Comparison of ENCODE assay signal across 24 cellular contexts in the genomic region with DNA sequence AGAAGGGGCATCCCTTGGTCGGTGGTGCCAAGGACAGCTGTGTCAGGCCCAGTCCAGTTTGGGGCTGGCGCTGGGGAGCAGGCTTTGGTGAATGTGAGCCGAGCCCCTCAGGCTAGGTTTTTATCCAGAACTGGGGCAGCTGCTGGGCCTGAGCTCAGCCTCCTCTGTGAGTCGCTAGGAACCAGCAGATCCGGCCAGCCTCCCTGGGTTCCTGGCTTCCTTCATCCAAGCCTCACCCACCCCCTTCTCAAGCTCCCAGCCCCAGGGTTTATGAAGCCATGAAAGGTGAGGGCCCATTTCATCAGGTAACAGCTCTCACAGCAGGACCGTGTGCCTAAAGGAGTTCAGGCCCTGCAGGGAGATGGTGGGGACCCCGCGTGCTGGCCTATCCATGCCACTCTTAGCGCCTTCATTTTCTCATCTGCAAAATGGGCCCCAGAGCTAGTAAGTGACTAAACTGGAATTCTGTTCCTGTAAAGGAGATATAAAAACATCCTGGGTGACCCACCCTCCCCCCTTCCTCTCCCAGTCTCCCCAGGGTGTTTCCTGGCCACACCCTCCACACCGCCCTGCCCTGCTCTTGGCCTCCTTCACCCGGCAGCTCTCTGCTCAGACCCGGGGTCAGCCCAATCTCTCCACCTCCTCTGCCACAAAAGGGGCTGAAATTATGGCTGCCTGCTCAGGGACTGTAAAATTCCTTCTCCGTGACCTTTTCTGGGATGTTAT.
DNase-seq lines count a peak whose midpoint lies in the region; ATAC-seq and TF ChIP-seq lines count a peak whose summit lies in the region.
"Had no signal": no experiment of that assay in that cellular context is flagged by ENCODE, and none has a peak within 500 bp of the region (broad histone marks: within the 10 kb centered on the region; RNA-seq: fewer than 3 reads in every experiment).

No MANE protein-coding gene starts in this region.

- H3F3A ChIP-seq in PC-9 (ENCODE audit: insufficient read depth, low read depth): 0 out of 2 replicates have a peak, but pooled peaks cover 13% of the 10 kb centered on the region

- H3K27me3 ChIP-seq in BLaER1 treated with 17β-estradiol and CSF1 and Interleukin-3, amounts not matched to agents 10 nM and 100 nM: no peaks in the 10 kb centered on the region
- H3K27me3 ChIP-seq in HCT116 (ENCODE audit: insufficient read depth, low read length) (no peaks in the 10 kb centered on the region), PC-9 (ENCODE audit: insufficient read depth, low read depth) (no peaks in the 10 kb centered on the region)
- H3K27me3 ChIP-seq: neutrophil, testis, vagina had no signal

- H3K4me1 ChIP-seq in BLaER1 treated with 17β-estradiol and CSF1 and Interleukin-3, amounts not matched to agents 10 nM and 100 nM: peaks cover 26 to 86% (median 54%) of the 10 kb centered on the region in 10 experiments
- H3K4me1 ChIP-seq in HCT116 (ENCODE audit: control insufficient read depth in 1 of 2, insufficient read depth in 2 of 2, low read length in 2 of 2) (peaks cover 8 to 11% of the 10 kb centered on the region in 2 experiments; a peak in 3 of 4 replicates), PC-9 (replicated peaks; ENCODE audit: insufficient read depth) (peaks cover 19% of the 10 kb centered on the region), mucosa of descending colon (ENCODE audit: low read depth) (peaks cover 10% of the 10 kb centered on the region)
- H3K4me1 ChIP-seq: testis, vagina had no signal

- DNase-seq in HCT116 (ENCODE audit: low read depth, low spot score) (no peak), PC-9 (no peak), mucosa of descending colon (peak; percentile 62 to 84 (median 75)), NOMO-1 treated with dmso at 0.1 percent for 144 hours (lab: John Stamatoyannopoulos, UW; ENCODE audit: unreplicated experiment) (no peak), left ventricle myocardium superior (no peak)
- no peak for DNase-seq in stimulated activated CD4-positive, alpha-beta T cell treated with anti-CD3 and anti-CD28 coated beads, Interleukin-4, amount 100 ng/mL, for 1 hour
- DNase-seq: ACHN; activated CD4-positive, alpha-beta T cell treated with anti-CD3 and anti-CD28 coated beads, Interleukin-2, amount 10 ng/mL, durations not matched to agents 7 days and 5 days; activated CD8-positive, alpha-beta memory T cell treated with anti-CD3 and anti-CD28 coated beads, Interleukin-2, amount 10 ng/mL, durations not matched to agents 7 days and 5 days; anterior cingulate cortex; Calu3; dermis blood vessel endothelial cell; kidney glomerular epithelial cell; NCI-H1436 treated with DMSO at 0.1 percent for 48 hours; NCI-H748 treated with DMSO at 0.1 percent for 48 hours; OCI-M1; stimulated activated CD4-positive, alpha-beta T cell treated with anti-CD3 and anti-CD28 coated beads, Interleukin-1b, Interleukin-23, amount 100 ng/mL, for 48 hours; testis had no signal

- CTCF ChIA-PET in HCT116 (lab: Charles Lee): interaction anchor here (1.5 kb wide), 1 partner anchor 164 kb away, joined by 3 read pairs; no protein-coding TSS in a partner anchor
- CTCF ChIA-PET in PC-9 (lab: Charles Lee): no interaction called here

- no peaks in the 10 kb centered on the region for H3K9me2 ChIP-seq in HCT116 (ENCODE audit: insufficient read depth)
- no peaks in the 10 kb centered on the region for H3K9me2 ChIP-seq in PC-9 (ENCODE audit: insufficient read depth)

- ATAC-seq in HCT116: peak; percentile 33; the same call in 1 of the 2 replicates
- ATAC-seq in mucosa of descending colon: peak; percentile 91
- no peak for ATAC-seq in left ventricle myocardium superior
- ATAC-seq in GM21515 (IDR thresholded peaks at IDR 0.05; ENCODE audit: unreplicated experiment): no peak
- ATAC-seq: activated CD8-positive, alpha-beta memory T cell treated with anti-CD3 and anti-CD28 coated beads, Interleukin-2, amount 10 ng/mL, durations not matched to agents 7 days and 5 days; Right ventricle myocardium inferior had no signal

- no peak overlapping the region for H3K4me3 ChIP-seq in BLaER1 treated with 17β-estradiol and CSF1 and Interleukin-3, amounts not matched to agents 10 nM and 100 nM
- no peak overlapping the region for H3K4me3 ChIP-seq in HCT116 (replicated peaks in 1 of 2; ENCODE audit: low read depth in 1 of 2, low read length in 2 of 2)
- H3K4me3 ChIP-seq in PC-9: no peak overlapping the region
- H3K4me3 ChIP-seq in mucosa of descending colon: no peak overlapping the region
- H3K4me3 ChIP-seq: skin epidermis, testis, vagina had no signal

- H3K9me3 ChIP-seq in BLaER1 treated with 17β-estradiol and CSF1 and Interleukin-3, amounts not matched to agents 10 nM and 100 nM (replicated peaks in 1 of 11): no peaks in the 10 kb centered on the region
- H3K9me3 ChIP-seq in HCT116 (ENCODE audit: control insufficient read depth in 1 of 2, insufficient read depth in 1 of 2, low read depth in 1 of 2, low read length in 2 of 2): no peaks in the 10 kb centered on the region
- no peaks in the 10 kb centered on the region for H3K9me3 ChIP-seq in PC-9 (ENCODE audit: insufficient read depth, low read depth)
- no peaks in the 10 kb centered on the region for H3K9me3 ChIP-seq in mucosa of descending colon
- H3K9me3 ChIP-seq: neutrophil, testis, vagina had no signal

- TF ChIP-seq CTCF in HCT116 (IDR thresholded peaks at IDR 0.05 in 2 of 3, conservative IDR thresholded peaks at IDR 0.05 in 1 of 3; ENCODE audit: borderline replicate concordance in 1 of 3, insufficient read depth in 1 of 3, low read depth in 2 of 3, low read length in 2 of 3): no peak
- TF ChIP-seq CTCF in PC-9 (conservative IDR thresholded peaks at IDR 0.05): no peak
- no peak for TF ChIP-seq CTCF in mucosa of descending colon (IDR thresholded peaks at IDR 0.05)

- H3K79me2 ChIP-seq in HCT116 (ENCODE audit: insufficient read depth, low read length) (no peaks in the 10 kb centered on the region), PC-9 (ENCODE audit: low read depth) (no peaks in the 10 kb centered on the region)

- RAD21 ChIA-PET in HCT116 (lab: Charles Lee; ENCODE audit: low non-redundant PET in 1 of 2, low total read pairs in 2 of 2, uncharacterized antibody in 2 of 2, unreplicated experiment in 2 of 2): no interaction called here

- TF ChIP-seq POLR2A in HCT116 (IDR thresholded peaks at IDR 0.05; ENCODE audit: borderline replicate concordance, extremely low read depth, insufficient read depth, insufficient read length): no peak

- H2AFZ ChIP-seq in HCT116 (ENCODE audit: low read depth, low read length, poor library complexity, severe bottlenecking): no peak overlapping the region
- no peak overlapping the region for H2AFZ ChIP-seq in PC-9

- no peak for TF ChIP-seq RAD21 in HCT116 (IDR thresholded peaks at IDR 0.05; ENCODE audit: low read depth)

- no peak overlapping the region for H3K27ac ChIP-seq in BLaER1 treated with 17β-estradiol and CSF1 and Interleukin-3, amounts not matched to agents 10 nM and 100 nM
- H3K27ac ChIP-seq in HCT116 (ENCODE audit: low read depth, low read length): no peak overlapping the region
- no peak overlapping the region for H3K27ac ChIP-seq in PC-9
- H3K27ac ChIP-seq: neutrophil, skin epidermis, testis, vagina had no signal

- H3K9ac ChIP-seq in BLaER1 treated with 17β-estradiol and CSF1 and Interleukin-3, amounts not matched to agents 10 nM and 100 nM: peak overlapping the region in 2 of 11 experiments; percentile 30 to 44; a peak in 1 of 22 replicates
- no peak overlapping the region for H3K9ac ChIP-seq in HCT116 (ENCODE audit: low read length)

- no TSS peak for BruUV-seq in HCT116 (replicated peaks; lab: Mats Ljungman, UMichigan)
- BruUV-seq in PC-9 (replicated peaks; lab: Mats Ljungman, UMichigan): no TSS peak

- intact Hi-C loops in HCT116 (cut with micrococcal nuclease) (no loop called here), PC-9 (cut with micrococcal nuclease; ENCODE audit: unreplicated experiment) (no loop called here), mucosa of descending colon (cut with DNase I, micrococcal nuclease) (no loop called here), left ventricle myocardium superior (cut with micrococcal nuclease) (no loop called here)

- no peaks in the 10 kb centered on the region for H3K36me3 ChIP-seq in BLaER1 treated with 17β-estradiol and CSF1 and Interleukin-3, amounts not matched to agents 10 nM and 100 nM
- H3K36me3 ChIP-seq in HCT116 (ENCODE audit: control insufficient read depth in 1 of 2, insufficient read depth in 2 of 2, low read length in 2 of 2) (no peaks in the 10 kb centered on the region), PC-9 (ENCODE audit: low read depth) (no peaks in the 10 kb centered on the region), mucosa of descending colon (ENCODE audit: low read depth) (no peaks in the 10 kb centered on the region)
- H3K36me3 ChIP-seq: neutrophil, vagina had no signal

- H4K20me1 ChIP-seq in BLaER1 treated with 17β-estradiol and CSF1 and Interleukin-3, amounts not matched to agents 10 nM and 100 nM: no peaks in the 10 kb centered on the region
- H4K20me1 ChIP-seq in HCT116 (ENCODE audit: insufficient read depth) (no peaks in the 10 kb centered on the region), PC-9 (ENCODE audit: insufficient read depth) (no peaks in the 10 kb centered on the region)

- peak overlapping the region in 10 of 11 experiments; percentile 20 to 92 (median 50); a peak in 20 of 22 replicates for H3K4me2 ChIP-seq in BLaER1 treated with 17β-estradiol and CSF1 and Interleukin-3, amounts not matched to agents 10 nM and 100 nM
- peak overlapping the region; percentile 41 for H3K4me2 ChIP-seq in HCT116 (ENCODE audit: low read length)
- H3K4me2 ChIP-seq in PC-9: peak overlapping the region; percentile 45

- POLR2A ChIA-PET in HCT116 (lab: Charles Lee): no interaction called here
- POLR2A ChIA-PET in PC-9 (lab: Charles Lee; ENCODE audit: unreplicated experiment): interaction anchor here (0.6 kb wide), 1 partner anchor 721 kb away, joined by 4 read pairs; no protein-coding TSS in a partner anchor

TF ChIP-seq in HCT116, 20 proteins besides CTCF, POLR2A, EP300 and RAD21:
- TF ChIP-seq SP1 (IDR thresholded peaks at IDR 0.05; ENCODE audit: low read depth) (no peak), POLR2AphosphoS5 (IDR thresholded peaks at IDR 0.05; ENCODE audit: low read depth, low read length) (no peak), EZH2 (IDR thresholded peaks at IDR 0.05) (no peak), SRF (IDR thresholded peaks at IDR 0.05; ENCODE audit: low read depth) (no peak), SIN3A (IDR thresholded peaks at IDR 0.05; ENCODE audit: low read depth) (no peak), ATF3 (IDR thresholded peaks at IDR 0.05) (no peak), ZNF274 (IDR thresholded peaks at IDR 0.05; ENCODE audit: low read depth, low read length) (no peak), CEBPB (IDR thresholded peaks at IDR 0.05; ENCODE audit: low read depth) (no peak), EGR1 (IDR thresholded peaks at IDR 0.05; ENCODE audit: low read depth) (no peak), JUND (IDR thresholded peaks at IDR 0.05) (no peak)

Comparison
In these comparisons a context has a peak if more than half of its experiments do, and no peak if none do; other contexts are left out.
1. ATAC-seq: peak in HCT116 (single experiment) and mucosa of descending colon (single experiment); none in left ventricle myocardium superior (single experiment) and GM21515 (single experiment).
2. DNase-seq: peak in mucosa of descending colon (3 of 3); none in HCT116 (single experiment), PC-9 (0 of 2), NOMO-1 treated with dmso at 0.1 percent for 144 hours (single experiment), stimulated activated CD4-positive, alpha-beta T cell treated with anti-CD3 and anti-CD28 coated beads, Interleukin-4, amount 100 ng/mL, for 1 hour (single experiment) and left ventricle myocardium superior (single experiment).
3. Peak in every context shown above with its lines, with median percentiles within 50 percentile points of each other: H3K4me2 ChIP-seq.